18 cellular contexts compared by ENCODE assay signal in the genomic region with DNA sequence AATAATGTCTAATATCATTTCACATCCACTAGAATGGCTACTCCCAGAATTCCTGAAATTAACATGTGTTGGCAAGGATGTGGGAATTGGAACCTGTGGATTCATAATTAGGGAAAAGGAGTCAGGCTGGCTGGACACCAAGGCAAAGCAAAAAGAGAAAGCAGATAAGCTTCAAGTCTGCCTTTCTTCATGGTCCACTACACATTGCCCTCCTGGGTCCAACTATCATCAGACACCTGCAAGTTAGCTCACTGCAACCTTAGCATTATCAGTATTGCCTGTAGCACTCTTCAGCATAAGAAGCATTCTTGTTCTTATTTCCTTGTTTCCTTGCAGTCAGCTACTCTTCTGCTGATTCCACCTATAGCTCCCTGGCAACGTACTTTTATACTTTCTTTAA.
A peak's percentile ranks its signal among the peaks of the same experiment; 100 is the strongest.
DNase-seq lines count a peak whose midpoint lies in the region; ATAC-seq and TF ChIP-seq lines count a peak whose summit lies in the region.
"Had no signal": no experiment of that assay in that cellular context is flagged by ENCODE, and none has a peak within 500 bp of the region (broad histone marks: within the 10 kb centered on the region; RNA-seq: fewer than 3 reads in every experiment).

No MANE protein-coding gene starts in this region.

- H4K20me1 ChIP-seq in OCI-LY1 (ENCODE audit: insufficient read depth, low read length), result no peaks in the 10 kb centered on the region

- intact Hi-C loops in lower lobe of right lung (cut with DNase I) (no loop called here), heart left ventricle (cut with DNase I) (loop anchor here in 1 of 10 donors (10.0 kb wide), 1 partner anchor 84 kb away; no protein-coding TSS in a partner anchor)

- no peaks in the 10 kb centered on the region for H3K9me3 Mint-ChIP-seq in HFFc6
- H3K9me3 Mint-ChIP-seq: natural killer cell had no signal

- H3K36me3 ChIP-seq in OCI-LY1 (ENCODE audit: insufficient read depth, low read length), result peaks cover 7% of the 10 kb centered on the region; the same call in 1 of the 2 replicates
- no peaks in the 10 kb centered on the region for H3K36me3 ChIP-seq in lower lobe of right lung
- no peaks in the 10 kb centered on the region for H3K36me3 ChIP-seq in heart left ventricle
- H3K36me3 ChIP-seq: left ventricle myocardium inferior, transverse colon, WERI-Rb-1 had no signal

- peaks cover 2% of the 10 kb centered on the region for H3K27me3 Mint-ChIP-seq in HFFc6 (ENCODE audit: insufficient read depth)

- peak overlapping the region; percentile 70 for H3K4me2 ChIP-seq in OCI-LY1 (ENCODE audit: low read length)

- H3F3A ChIP-seq in OCI-LY1 (ENCODE audit: insufficient read depth, low read length), result 0 out of 2 replicates have a peak, but pooled peaks cover under 1% of the 10 kb centered on the region

- H3K4me1 ChIP-seq in OCI-LY1 (ENCODE audit: insufficient read depth, low read length, severe bottlenecking), result peaks cover 84% of the 10 kb centered on the region
- H3K4me1 ChIP-seq in lower lobe of right lung, result no peaks in the 10 kb centered on the region
- H3K4me1 ChIP-seq in heart left ventricle, result no peaks in the 10 kb centered on the region
- H3K4me1 ChIP-seq: left ventricle myocardium inferior, transverse colon had no signal

- peaks cover 9% of the 10 kb centered on the region; the same call in 1 of the 2 replicates for H3K4me1 Mint-ChIP-seq in HFFc6 (ENCODE audit: low read depth)

- peak overlapping the region; percentile 77 for H3K9ac ChIP-seq in OCI-LY1 (ENCODE audit: low read length)

- H3K27ac ChIP-seq in OCI-LY1 (ENCODE audit: low read depth, low read length, poor library complexity, severe bottlenecking), result peak overlapping the region; percentile 99
- H3K27ac ChIP-seq in lower lobe of right lung, result no peak overlapping the region
- no peak overlapping the region for H3K27ac ChIP-seq in heart left ventricle
- H3K27ac ChIP-seq: dorsolateral prefrontal cortex, HL-60, left ventricle myocardium inferior, SK-N-MC, transverse colon, WERI-Rb-1 had no signal

- H3K9me2 ChIP-seq in OCI-LY1 (ENCODE audit: low read depth, low read length), result no peaks in the 10 kb centered on the region

- H3K27me3 ChIP-seq in OCI-LY1 (ENCODE audit: insufficient read depth, low read length), result no peaks in the 10 kb centered on the region
- no peaks in the 10 kb centered on the region for H3K27me3 ChIP-seq in lower lobe of right lung (ENCODE audit: low read depth)
- no peaks in the 10 kb centered on the region for H3K27me3 ChIP-seq in heart left ventricle
- H3K27me3 ChIP-seq: dorsolateral prefrontal cortex, transverse colon had no signal

- H3K27ac Mint-ChIP-seq in HFFc6, result no peak overlapping the region
- H3K27ac Mint-ChIP-seq: natural killer cell had no signal

- H3K4me3 ChIP-seq in GM12865 (ENCODE audit: low read depth, low read length) (no peak overlapping the region), OCI-LY1 (ENCODE audit: low read depth, low read length, poor library complexity, severe bottlenecking) (peak overlapping the region; percentile 34), lower lobe of right lung (no peak overlapping the region), heart left ventricle (no peak overlapping the region)
- H3K4me3 ChIP-seq: dorsolateral prefrontal cortex, left ventricle myocardium inferior, SK-N-MC, transverse colon had no signal

- ATAC-seq in GM19467 (IDR thresholded peaks at IDR 0.05; ENCODE audit: unreplicated experiment) (peak; percentile 43), HG02884 (IDR thresholded peaks at IDR 0.05; ENCODE audit: unreplicated experiment) (peak; percentile 56), lower lobe of right lung (no peak), heart left ventricle (no peak)

- no peaks in the 10 kb centered on the region for H3K79me2 ChIP-seq in OCI-LY1 (ENCODE audit: insufficient read depth, low read length)

- peak; percentile 78 for DNase-seq in GM12865 (ENCODE audit: low read depth)
- DNase-seq in lower lobe of right lung, result no peak
- no peak for DNase-seq in UCSD-AML1 (lab: John Stamatoyannopoulos, UW; ENCODE audit: unreplicated experiment)
- DNase-seq in HFFc6, result no peak
- DNase-seq in heart left ventricle, result no peak
- DNase-seq: Calu3; dorsolateral prefrontal cortex; left ventricle myocardium inferior; natural killer cell; NCI-H2081; stimulated activated CD4-positive, alpha-beta T cell treated with anti-CD3 and anti-CD28 coated beads, Interleukin-1b, Interleukin-23, amount 100 ng/mL, for 48 hours; transverse colon; WERI-Rb-1 had no signal

- no peak for TF ChIP-seq POLR2A in heart left ventricle (IDR thresholded peaks at IDR 0.05)

- H3K9me3 ChIP-seq in OCI-LY1 (ENCODE audit: low read length) (peaks cover 12% of the 10 kb centered on the region), lower lobe of right lung (peaks cover under 1% of the 10 kb centered on the region), heart left ventricle (peaks cover 0 to 12% (median 1%) of the 10 kb centered on the region in 12 donors)
- H3K9me3 ChIP-seq: transverse colon had no signal

- H3K4me3 Mint-ChIP-seq in HFFc6, result no peak overlapping the region
- H3K4me3 Mint-ChIP-seq: natural killer cell had no signal

- H3K36me3 Mint-ChIP-seq in HFFc6 (ENCODE audit: low read depth), result no peaks in the 10 kb centered on the region
- H3K36me3 Mint-ChIP-seq: natural killer cell had no signal

- TF ChIP-seq CTCF in GM12865 (IDR thresholded peaks at IDR 0.05; ENCODE audit: insufficient read depth, low read depth, low read length, missing control alignments), result no peak
- no peak for TF ChIP-seq CTCF in OCI-LY1 (IDR thresholded peaks at IDR 0.05; ENCODE audit: low read length)
- TF ChIP-seq CTCF in lower lobe of right lung (IDR thresholded peaks at IDR 0.05), result no peak
- no peak for TF ChIP-seq CTCF in HFFc6 (IDR thresholded peaks at IDR 0.05)
- TF ChIP-seq CTCF in heart left ventricle (IDR thresholded peaks at IDR 0.05), result no peak

- H2AFZ ChIP-seq in OCI-LY1 (ENCODE audit: low read length), result no peak overlapping the region

- 30 to 90% (median 85%) methylated on average over 1 of the region's 1 CpG for WGBS in heart left ventricle, 4 donors

Comparison
In these comparisons a context has a peak if more than half of its experiments do, and no peak if none do; other contexts are left out.
1. ATAC-seq: peak in GM19467 (single experiment) and HG02884 (single experiment); none in lower lobe of right lung (0 of 2) and heart left ventricle (0 of 4).